8 cellular contexts compared by ENCODE assay signal in genomic region chr2:189347540-189347939, GRCh38.
A peak's percentile ranks its signal among the peaks of the same experiment; 100 is the strongest.
DNase-seq lines count a peak whose midpoint lies in the region; ATAC-seq, FAIRE-seq and TF ChIP-seq lines count a peak whose summit lies in the region.

No MANE protein-coding gene starts in this region.

- TF ChIP-seq POLR2A in K562 (conservative IDR thresholded peaks at IDR 0.05), result no peak

- H3K4me1 ChIP-seq in K562 (replicated peaks in 1 of 2; ENCODE audit: control insufficient read depth in 2 of 2, insufficient read depth in 2 of 2, low read length in 2 of 2) (peaks cover 0 to 7% of the 10 kb centered on the region in 2 experiments; a peak in 2 of 5 replicates), thoracic aorta (ENCODE audit: control insufficient read depth in 1 of 2, low read depth in 2 of 2) (peaks cover 17 to 41% of the 10 kb centered on the region in 2 donors)

- TF ChIP-seq RAD21 in K562 (CRISPR knock-in tag; conservative IDR thresholded peaks at IDR 0.05 in 1 of 2, IDR thresholded peaks at IDR 0.05 in 1 of 2), result peak; percentile 63 to 64

- peak overlapping the region; percentile 56 for H2AFZ ChIP-seq in K562 (ENCODE audit: low read depth, low read length)

- intact Hi-C loops in K562 (cut with micrococcal nuclease), result loop anchor here (1.0 to 10.0 kb wide), 4 partner anchors 65 to 823 kb away; no protein-coding TSS in a partner anchor

- no peaks in the 10 kb centered on the region for H3K36me3 ChIP-seq in K562 (ENCODE audit: control insufficient read depth, insufficient read depth, low read length)
- no peaks in the 10 kb centered on the region for H3K36me3 ChIP-seq in thoracic aorta

- peak; percentile 95 for FAIRE-seq in K562 (lab: Jason Lieb, UNC)

- H3K27ac ChIP-seq in K562 (ENCODE audit: extremely low read depth, low read depth, low read length) (no peak overlapping the region; the same call in 2 of the 3 replicates), thoracic aorta (peak overlapping the region; percentile 68 to 72)

- H3K4me2 ChIP-seq in K562 (ENCODE audit: insufficient read depth, low read length), result no peak overlapping the region

- POLR2A ChIA-PET in K562 (lab: Yijun Ruan, JAX), result no interaction called here

- H4K20me1 ChIP-seq in K562 (replicated peaks; ENCODE audit: control insufficient read depth, insufficient read depth, low read length), result no peaks in the 10 kb centered on the region

- no peaks in the 10 kb centered on the region for H3K79me2 ChIP-seq in K562 (ENCODE audit: control insufficient read depth, insufficient read depth, low read length)

- in situ Hi-C loops in K562 (cut with MboI), result no loop called here

- 7% methylated on average over 1 of the region's 1 CpG for WGBS in K562 (ENCODE audit: insufficient coverage, low coverage, missing lambda C conversion rate)

- H3K9me3 ChIP-seq in K562 (replicated peaks; ENCODE audit: control insufficient read depth, insufficient read depth, low read depth, low read length) (no peaks in the 10 kb centered on the region), thoracic aorta (no peaks in the 10 kb centered on the region)

- ATAC-seq in GM21515 (IDR thresholded peaks at IDR 0.05; ENCODE audit: unreplicated experiment) (peak; percentile 69), K562 (peak; percentile 97), thoracic aorta (ENCODE audit: insufficient number of reproducible peaks, low FRiP score, low read depth) (peak; percentile 41)

- no peak for TF ChIP-seq EP300 in K562 (IDR thresholded peaks at IDR 0.05; ENCODE audit: low read length)

- H3K27me3 ChIP-seq in K562 (ENCODE audit: control insufficient read depth in 2 of 2, insufficient read depth in 2 of 2, low read length in 2 of 2) (no peaks in the 10 kb centered on the region), thoracic aorta (replicated peaks; ENCODE audit: insufficient read depth) (no peaks in the 10 kb centered on the region)

- DNase-seq in NCI-H510A treated with DMSO at 0.1 percent for 48 hours (lab: John Stamatoyannopoulos, UW) (peak; percentile 25), NCI-H510A (lab: John Stamatoyannopoulos, UW) (no peak), K562 (ENCODE audit: extremely low read depth in 1 of 4, low spot score in 3 of 4) (peak; percentile 25 to 75 (median 46)), iris pigment epithelial cell (ENCODE audit: low read depth) (peak; percentile 98), thoracic aorta (ENCODE audit: low spot score) (no peak), KG1 (lab: John Stamatoyannopoulos, UW) (no peak)
- peak; percentile 10 for DNase-seq in Jurkat, Clone E6-1 (ENCODE audit: low read depth, low spot score)

- no TSS peak for BruUV-seq in K562 (replicated peaks; lab: Mats Ljungman, UMichigan)

- CTCF ChIA-PET in K562 (lab: Yijun Ruan, JAX; ENCODE audit: low intra/inter-chr PET ratio), result no interaction called here

- TF ChIP-seq CTCF in K562 (IDR thresholded peaks at IDR 0.05 in 2 of 3, conservative IDR thresholded peaks at IDR 0.05 in 1 of 3; ENCODE audit: insufficient read depth in 2 of 3, low read depth in 1 of 3, low read length in 3 of 3) (peak; percentile 45 to 58 (median 58); a peak in 5 of 6 replicates), thoracic aorta (IDR thresholded peaks at IDR 0.05) (peak; percentile 29)

- H3K4me3 ChIP-seq in Jurkat, Clone E6-1 (ENCODE audit: low read length), result no peak overlapping the region
- H3K4me3 ChIP-seq in K562 (no peak overlapping the region), thoracic aorta (no peak overlapping the region)

- no peaks in the 10 kb centered on the region for H3K9me1 ChIP-seq in K562 (ENCODE audit: control insufficient read depth, insufficient read depth, low read length)

- H3K9ac ChIP-seq in K562 (ENCODE audit: insufficient read depth in 1 of 2, low read depth in 2 of 2, low read length in 2 of 2), result no peak overlapping the region

TF ChIP-seq in K562, 482 proteins besides CTCF, POLR2A, EP300 and RAD21 (continues in another document):
- peak; percentile 23; the same call in 1 of the 2 replicates for TF ChIP-seq ATF3 (IDR thresholded peaks at IDR 0.05)
- TF ChIP-seq ATF3 (CRISPR knock-in tag; conservative IDR thresholded peaks at IDR 0.05), result no peak
- TF ChIP-seq FOXA3 (CRISPR knock-in tag; conservative IDR thresholded peaks at IDR 0.05 in 1 of 2, IDR thresholded peaks at IDR 0.05 in 1 of 2), result peak; percentile 49 to 58; a peak in 2 of 4 replicates
- TF ChIP-seq PBX2 (CRISPR knock-in tag; IDR thresholded peaks at IDR 0.05; ENCODE audit: low read depth), result no peak
- TF ChIP-seq PBX2 (tag; conservative IDR thresholded peaks at IDR 0.05; ENCODE audit: low read depth), result 0 out of 2 replicates have a peak, but pooled peaks have one; percentile 21
- peak; percentile 30; the same call in 1 of the 2 replicates for TF ChIP-seq JUND (IDR thresholded peaks at IDR 0.05; ENCODE audit: borderline replicate concordance, low read depth, low read length)
- TF ChIP-seq JUND (tag; IDR thresholded peaks at IDR 0.05; ENCODE audit: borderline replicate concordance, low read depth, low read length), result no peak
- no peak for TF ChIP-seq ZBTB2 (IDR thresholded peaks at IDR 0.05)
- TF ChIP-seq SMARCA4 (IDR thresholded peaks at IDR 0.05), result 0 out of 2 replicates have a peak, but pooled peaks have one; percentile 40
- TF ChIP-seq MAFG (tag; conservative IDR thresholded peaks at IDR 0.05), result peak; percentile 99
- TF ChIP-seq NFE2 (IDR thresholded peaks at IDR 0.05; ENCODE audit: low read depth), result peak; percentile 96
- TF ChIP-seq SIRT6 (IDR thresholded peaks at IDR 0.05; ENCODE audit: low read depth, low read length), result no peak
- TF ChIP-seq MEIS2 (IDR thresholded peaks at IDR 0.05; ENCODE audit: partially characterized antibody), result peak; percentile 8
- TF ChIP-seq HMGN3 (IDR thresholded peaks at IDR 0.05; ENCODE audit: borderline replicate concordance, extremely low read depth, insufficient read length, low read depth, low read length), result no peak
- TF ChIP-seq MCM2 (IDR thresholded peaks at IDR 0.05; ENCODE audit: low read depth), result no peak
- peak; percentile 73 to 76 for TF ChIP-seq FOXK2 (conservative IDR thresholded peaks at IDR 0.05 in 1 of 2, IDR thresholded peaks at IDR 0.05 in 1 of 2; ENCODE audit: low read depth in 2 of 2)
- TF ChIP-seq C11orf30 (IDR thresholded peaks at IDR 0.05; ENCODE audit: low read depth), result peak; percentile 99
- TF ChIP-seq ZNF316 (IDR thresholded peaks at IDR 0.05), result peak; percentile 100
- peak; percentile 94 for TF ChIP-seq BACH1 (tag; IDR thresholded peaks at IDR 0.05)
- peak; percentile 100 for TF ChIP-seq MAFF (IDR thresholded peaks at IDR 0.05; ENCODE audit: low read length)
- TF ChIP-seq RFX7 (CRISPR knock-in tag; IDR thresholded peaks at IDR 0.05), result no peak
- peak; percentile 100 for TF ChIP-seq MAFK (IDR thresholded peaks at IDR 0.05; ENCODE audit: low read length)

Comparison
In these comparisons a context has a peak if more than half of its experiments do, and no peak if none do; other contexts are left out.
1. DNase-seq: peak in NCI-H510A treated with DMSO at 0.1 percent for 48 hours (single experiment), Jurkat, Clone E6-1 (single experiment), K562 (4 of 4) and iris pigment epithelial cell (single experiment); none in NCI-H510A (single experiment), thoracic aorta (single experiment) and KG1 (single experiment).
2. ATAC-seq: peak in every context shown above with its lines; median percentile 97 in K562; 69 in GM21515; 41 in thoracic aorta.